Comparison of ENCODE assay signal across 18 cellular contexts in genomic region chr2:66323496-66323895, GRCh38.
"Had no signal": no experiment of that assay in that cellular context is flagged by ENCODE, and none has a peak within 500 bp of the region (broad histone marks: within the 10 kb centered on the region; RNA-seq: fewer than 3 reads in every experiment).

No MANE protein-coding gene starts in this region.

- H3K27me3 ChIP-seq: spleen, tibial nerve had no signal

- H3K36me3 ChIP-seq: spleen, suprapubic skin, tibial nerve had no signal

- DNase-seq: activated CD4-positive, alpha-beta T cell treated with anti-CD3 and anti-CD28 coated beads, Interleukin-2, amount 50 U/mL, for 1 hour; activated CD8-positive, alpha-beta T cell treated with anti-CD3 and anti-CD28 coated beads for 36 hours; activated naive CD8-positive, alpha-beta T cell treated with anti-CD3 and anti-CD28 coated beads, Interleukin-2, amount 50 U/mL, for 24 hours; activated T-cell treated with anti-CD3 and anti-CD28 coated beads, Interleukin-2, amount 50 U/mL, for 48 hours; amygdala; central memory CD4-positive, alpha-beta T cell; left ventricle myocardium superior; naive B cell; posterior cingulate gyrus; spleen; stimulated activated naive CD4-positive, alpha-beta T cell; T-helper 17 cell; T1000 had no signal

- H3K27ac Mint-ChIP-seq: activated CD8-positive, alpha-beta T cell treated with anti-CD3 and anti-CD28 coated beads for 36 hours; activated naive CD4-positive, alpha-beta T cell treated with anti-CD3 and anti-CD28 coated beads, Interleukin-2, amount 50 U/mL, for 24 hours; activated naive CD8-positive, alpha-beta T cell treated with anti-CD3 and anti-CD28 coated beads, Interleukin-2, amount 50 U/mL, for 24 hours; activated T-helper 2 cell treated with anti-CD3 and anti-CD28 coated beads, Interferon-gamma antibody, Interleukin-2, Interleukin-4, amounts not matched to agents 10 μg/mL and 5 μg/mL and 100 μg/mL, durations not matched to agents 14 hours and 24 hours and 36 hours; dendritic cell treated with granulocyte-macrophage colony-stimulating factor and Interleukin-4, amounts not matched to agents 40 ng/mL and 50 ng/mL, for 4 days; naive B cell; T-helper 17 cell had no signal

- H3K4me1 Mint-ChIP-seq: activated naive CD4-positive, alpha-beta T cell treated with anti-CD3 and anti-CD28 coated beads, Interleukin-2, amount 50 U/mL, for 24 hours; activated naive CD8-positive, alpha-beta T cell treated with anti-CD3 and anti-CD28 coated beads, Interleukin-2, amount 50 U/mL, for 24 hours; naive B cell; T-helper 17 cell had no signal

- H3K36me3 Mint-ChIP-seq: activated naive CD4-positive, alpha-beta T cell treated with anti-CD3 and anti-CD28 coated beads, Interleukin-2, amount 50 U/mL, for 24 hours; naive B cell had no signal

- H3K9me3 ChIP-seq: spleen, suprapubic skin, tibial nerve had no signal

- H3K4me3 Mint-ChIP-seq: activated CD8-positive, alpha-beta T cell treated with anti-CD3 and anti-CD28 coated beads for 36 hours; activated naive CD4-positive, alpha-beta T cell treated with anti-CD3 and anti-CD28 coated beads, Interleukin-2, amount 50 U/mL, for 24 hours; activated naive CD8-positive, alpha-beta T cell treated with anti-CD3 and anti-CD28 coated beads, Interleukin-2, amount 50 U/mL, for 24 hours; dendritic cell treated with granulocyte-macrophage colony-stimulating factor and Interleukin-4, amounts not matched to agents 40 ng/mL and 50 ng/mL, for 4 days; naive B cell; T-helper 17 cell had no signal

- H3K27ac ChIP-seq: spleen, suprapubic skin, tibial nerve had no signal

- H3K27me3 Mint-ChIP-seq: activated CD8-positive, alpha-beta T cell treated with anti-CD3 and anti-CD28 coated beads for 36 hours; activated naive CD4-positive, alpha-beta T cell treated with anti-CD3 and anti-CD28 coated beads, Interleukin-2, amount 50 U/mL, for 24 hours; activated naive CD8-positive, alpha-beta T cell treated with anti-CD3 and anti-CD28 coated beads, Interleukin-2, amount 50 U/mL, for 24 hours; dendritic cell treated with granulocyte-macrophage colony-stimulating factor and Interleukin-4, amounts not matched to agents 40 ng/mL and 50 ng/mL, for 4 days; T-helper 17 cell had no signal

- H3K4me1 ChIP-seq: spleen, suprapubic skin, tibial nerve had no signal

- H3K4me3 ChIP-seq: spleen, suprapubic skin, tibial nerve had no signal

- H3K9me3 Mint-ChIP-seq: activated naive CD4-positive, alpha-beta T cell treated with anti-CD3 and anti-CD28 coated beads, Interleukin-2, amount 50 U/mL, for 24 hours; activated T-helper 2 cell treated with anti-CD3 and anti-CD28 coated beads, Interferon-gamma antibody, Interleukin-2, Interleukin-4, amounts not matched to agents 10 μg/mL and 5 μg/mL and 100 μg/mL, durations not matched to agents 14 hours and 24 hours and 36 hours; dendritic cell treated with granulocyte-macrophage colony-stimulating factor and Interleukin-4, amounts not matched to agents 40 ng/mL and 50 ng/mL, for 4 days had no signal
